In the genomic region with DNA sequence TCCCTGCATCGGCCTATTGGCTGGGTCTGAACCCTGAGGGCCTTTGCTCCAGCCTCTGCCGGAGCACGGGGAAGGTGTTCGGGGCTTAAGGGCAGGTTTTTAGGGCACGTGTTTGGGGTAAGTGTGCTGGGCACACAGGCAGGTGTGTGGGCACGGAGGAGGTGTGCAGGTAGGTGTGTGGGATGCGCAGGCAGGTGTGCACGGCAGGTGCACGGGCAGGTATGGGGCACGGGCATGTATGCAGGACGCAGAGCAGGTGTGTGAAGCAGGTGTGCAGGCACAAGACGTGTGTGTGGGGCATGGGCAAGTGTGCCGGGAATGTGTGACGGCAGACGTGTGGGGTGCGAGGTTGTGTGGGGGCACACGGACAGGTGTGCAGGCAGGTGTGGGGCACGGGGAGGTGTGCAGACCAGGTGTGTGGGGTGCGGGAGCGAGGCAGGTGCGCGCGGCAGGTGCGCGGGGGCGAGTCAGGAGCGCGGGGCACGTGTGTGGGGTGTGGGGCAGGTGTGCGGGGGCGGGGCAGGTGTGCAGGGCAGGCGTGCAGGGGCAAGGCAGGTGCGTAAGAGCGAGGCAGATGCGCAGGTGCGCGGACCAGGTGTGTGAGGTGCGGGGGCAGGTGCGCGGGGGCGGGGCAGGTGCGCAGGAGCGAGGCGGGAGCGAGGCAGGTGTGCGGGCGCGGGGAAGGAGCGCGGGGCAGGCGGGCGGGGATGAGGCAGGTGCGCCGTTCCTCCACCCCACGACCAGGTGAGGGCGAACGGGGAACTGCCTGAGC, we compare ENCODE assay signal across 8 cellular contexts. TPM values are rescaled to one million over a fixed set of nuclear protein-coding genes. Genes with fewer than 3 reads are reported as not detected.
A peak's percentile ranks its signal among the peaks of the same experiment; 100 is the strongest.
DNase-seq lines count a peak whose midpoint lies in the region; ATAC-seq and TF ChIP-seq lines count a peak whose summit lies in the region.

No MANE protein-coding gene starts in this region.

- peak overlapping the region; percentile 82 for H3K27ac ChIP-seq in A673 (ENCODE audit: low read depth, low read length, poor library complexity, severe bottlenecking)
- peak overlapping the region in 4 of 5 donors; percentile 68 to 92 (median 72) for H3K27ac ChIP-seq in adrenal gland
- H3K27ac ChIP-seq in temporal lobe (ENCODE audit: low read depth, low read length): peak overlapping the region; percentile 61

- H3K27me3 ChIP-seq in A673 (replicated peaks; ENCODE audit: insufficient read depth, low read depth, low read length, poor library complexity): no peaks in the 10 kb centered on the region
- H3K27me3 ChIP-seq in adrenal gland: no peaks in the 10 kb centered on the region

- POLR2A ChIA-PET in A673 (lab: Charles Lee; ENCODE audit: low non-redundant PET): no interaction called here
- POLR2A ChIA-PET in HEK293T (lab: Yijun Ruan, JAX): no interaction called here

- intact Hi-C loops in A673 (cut with micrococcal nuclease; ENCODE audit: unreplicated experiment): no loop called here
- intact Hi-C loops in adrenal gland (cut with DNase I): no loop called here
- intact Hi-C loops in left colon (cut with DNase I, micrococcal nuclease): no loop called here

- H3K4me3 ChIP-seq in A673 (ENCODE audit: low read depth, low read length, poor library complexity, severe bottlenecking) (peak overlapping the region; percentile 68), adrenal gland (peak overlapping the region in 2 of 4 donors; percentile 60 to 82)

- H3K36me3 ChIP-seq in A673 (ENCODE audit: insufficient read depth, low read length, poor library complexity, severe bottlenecking): peaks cover 5% of the 10 kb centered on the region
- no peaks in the 10 kb centered on the region for H3K36me3 ChIP-seq in adrenal gland (replicated peaks in 1 of 2)

- 25 to 52% (median 35%) methylated on average over 29 to 57 of the region's 57 CpGs for WGBS in adrenal gland, 4 donors

- no peak for TF ChIP-seq POLR2A in adrenal gland (IDR thresholded peaks at IDR 0.05)

- CTCF ChIA-PET in A673 (lab: Charles Lee): no interaction called here
- CTCF ChIA-PET in HEK293T (lab: Yijun Ruan, JAX): no interaction called here

- TF ChIP-seq CTCF in A673 (conservative IDR thresholded peaks at IDR 0.05; ENCODE audit: low read depth, low read length) (no peak), adrenal gland (IDR thresholded peaks at IDR 0.05) (no peak)

- ATAC-seq in left colon (peak; percentile 53), GM19035 (IDR thresholded peaks at IDR 0.05; ENCODE audit: unreplicated experiment) (no peak)

- H3K9me3 ChIP-seq in A673 (ENCODE audit: low read depth, low read length, poor library complexity, severe bottlenecking) (no peaks in the 10 kb centered on the region), adrenal gland (replicated peaks in 1 of 3) (no peaks in the 10 kb centered on the region)

- DNase-seq in A673 (ENCODE audit: low spot score) (no peak), HEK293T (ENCODE audit: extremely low spot score) (no peak), adrenal gland (peak in 1 of 7 donors; percentile 54), left colon (peak; percentile 69 to 74), hippocampal formation (lab: John Stamatoyannopoulos, UW) (no peak), cortex of kidney (lab: John Stamatoyannopoulos, UW) (no peak)

- no TSS peak for BruUV-seq in A673 (replicated peaks; lab: Mats Ljungman, UMichigan)

- peaks cover 10% of the 10 kb centered on the region for H3K4me1 ChIP-seq in A673 (ENCODE audit: insufficient read depth, low read length, poor library complexity, severe bottlenecking)
- H3K4me1 ChIP-seq in adrenal gland (replicated peaks in 1 of 2): peaks cover 9 to 14% of the 10 kb centered on the region in 2 donors

TF ChIP-seq in HEK293T, 16 proteins besides CTCF, POLR2A, EP300 and RAD21:
- TF ChIP-seq CTBP1 (IDR thresholded peaks at IDR 0.05; ENCODE audit: borderline replicate concordance) (0 out of 2 replicates have a peak, but pooled peaks have one; percentile 39), ELF4 (IDR thresholded peaks at IDR 0.05) (no peak)

RNA-seq across cellular contexts. Expression of gene METRNL, which starts 28.6 kb away (rescaled TPM):
- total RNA-seq in A673 (2021): 16.5 and 18.1 TPM in 2 replicates
- total RNA-seq in adrenal gland: 10 to 100 TPM; 18.3 to 72.7 (median 32.5) TPM
- 10 to 100 TPM in 2 of 3 donors, 1 to 10 TPM in 1; 1.9 to 50.8 (median 13.0) TPM for polyA plus RNA-seq in adrenal gland
- total RNA-seq in left colon: 100 to 1,000 TPM in 1 of 2 donors, 10 to 100 TPM in 1; 96.7 to 133 TPM
- total RNA-seq in temporal lobe: 33.2 TPM

Comparison
In these comparisons a context has a peak if more than half of its experiments do, and no peak if none do; other contexts are left out.
1. DNase-seq: peak in left colon (2 of 2); none in A673 (single experiment), HEK293T (single experiment), hippocampal formation (0 of 2) and cortex of kidney (single experiment).
2. Peak in every context shown above with its lines, with median percentiles within 50 percentile points of each other: H3K27ac ChIP-seq.